ENCODE assay signal across 1 cellular context in the genomic region with DNA sequence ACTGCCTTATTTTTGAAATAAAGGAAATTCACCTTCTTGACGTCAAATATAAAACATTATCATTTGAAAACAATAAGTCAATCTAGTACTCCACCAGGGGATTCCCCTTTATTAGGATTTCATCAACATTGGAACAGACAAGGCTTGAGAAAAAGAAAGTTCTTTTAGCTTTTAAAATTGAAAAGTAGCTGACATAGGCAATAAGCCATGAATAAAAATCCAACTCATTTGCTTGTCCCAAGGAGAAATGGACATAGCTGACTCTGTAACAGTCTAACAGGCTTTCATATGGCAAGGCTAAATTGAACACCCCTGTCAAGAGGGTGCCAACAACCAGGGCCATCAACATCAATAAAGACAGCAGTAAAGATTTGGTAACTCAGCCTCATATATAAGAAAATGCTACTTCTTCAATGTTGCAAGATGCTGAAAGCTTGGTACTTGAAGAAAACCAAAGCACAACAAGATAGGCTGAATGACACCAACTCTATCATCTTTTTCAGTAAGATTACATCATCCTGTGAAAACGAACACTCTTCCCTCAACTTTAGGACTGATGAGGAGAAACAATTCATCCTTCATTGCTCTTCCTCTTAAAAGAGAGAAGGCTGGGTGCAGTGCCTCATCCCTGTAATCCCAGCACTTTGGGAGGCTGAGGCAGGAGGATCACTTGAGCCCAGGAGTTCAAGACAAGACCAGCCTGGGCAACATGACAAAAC.
TF ChIP-seq lines count a peak whose summit lies in the region.

No MANE protein-coding gene starts in this region.

TF ChIP-seq in K562, 482 proteins besides CTCF, POLR2A, EP300 and RAD21 (continued from another document and continues in another):
- TF ChIP-seq MEIS2 (IDR thresholded peaks at IDR 0.05; ENCODE audit: partially characterized antibody): peak; percentile 37
- TF ChIP-seq CCNT2 (IDR thresholded peaks at IDR 0.05; ENCODE audit: borderline replicate concordance, extremely low read depth, insufficient read length, low read depth, low read length): no peak
- TF ChIP-seq, protein P1, sequence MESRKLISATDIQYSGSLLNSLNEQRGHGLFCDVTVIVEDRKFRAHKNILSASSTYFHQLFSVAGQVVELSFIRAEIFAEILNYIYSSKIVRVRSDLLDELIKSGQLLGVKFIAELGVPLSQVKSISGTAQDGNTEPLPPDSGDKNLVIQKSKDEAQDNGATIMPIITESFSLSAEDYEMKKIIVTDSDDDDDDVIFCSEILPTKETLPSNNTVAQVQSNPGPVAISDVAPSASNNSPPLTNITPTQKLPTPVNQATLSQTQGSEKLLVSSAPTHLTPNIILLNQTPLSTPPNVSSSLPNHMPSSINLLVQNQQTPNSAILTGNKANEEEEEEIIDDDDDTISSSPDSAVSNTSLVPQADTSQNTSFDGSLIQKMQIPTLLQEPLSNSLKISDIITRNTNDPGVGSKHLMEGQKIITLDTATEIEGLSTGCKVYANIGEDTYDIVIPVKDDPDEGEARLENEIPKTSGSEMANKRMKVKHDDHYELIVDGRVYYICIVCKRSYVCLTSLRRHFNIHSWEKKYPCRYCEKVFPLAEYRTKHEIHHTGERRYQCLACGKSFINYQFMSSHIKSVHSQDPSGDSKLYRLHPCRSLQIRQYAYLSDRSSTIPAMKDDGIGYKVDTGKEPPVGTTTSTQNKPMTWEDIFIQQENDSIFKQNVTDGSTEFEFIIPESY (CRISPR knock-in tag; IDR thresholded peaks at IDR 0.05): no peak
- no peak for TF ChIP-seq CREM (IDR thresholded peaks at IDR 0.05; ENCODE audit: low read depth)
- no peak for TF ChIP-seq HNRNPUL1 (IDR thresholded peaks at IDR 0.05; ENCODE audit: low read length)
- TF ChIP-seq ZNF23 (CRISPR knock-in tag; IDR thresholded peaks at IDR 0.05): no peak
- no peak for TF ChIP-seq SRSF3 (IDR thresholded peaks at IDR 0.05; ENCODE audit: insufficient read depth, low read length)
- no peak for TF ChIP-seq ZZZ3 (IDR thresholded peaks at IDR 0.05)
- no peak for TF ChIP-seq ZNF551 (CRISPR knock-in tag; IDR thresholded peaks at IDR 0.05)
- no peak for TF ChIP-seq SMAD2 (IDR thresholded peaks at IDR 0.05; ENCODE audit: low read depth, low read length)
- no peak for TF ChIP-seq TRIM28 (IDR thresholded peaks at IDR 0.05)
- no peak for TF ChIP-seq ZNF57 (CRISPR knock-in tag; IDR thresholded peaks at IDR 0.05)
- TF ChIP-seq, protein P2, sequence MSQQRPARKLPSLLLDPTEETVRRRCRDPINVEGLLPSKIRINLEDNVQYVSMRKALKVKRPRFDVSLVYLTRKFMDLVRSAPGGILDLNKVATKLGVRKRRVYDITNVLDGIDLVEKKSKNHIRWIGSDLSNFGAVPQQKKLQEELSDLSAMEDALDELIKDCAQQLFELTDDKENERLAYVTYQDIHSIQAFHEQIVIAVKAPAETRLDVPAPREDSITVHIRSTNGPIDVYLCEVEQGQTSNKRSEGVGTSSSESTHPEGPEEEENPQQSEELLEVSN (IDR thresholded peaks at IDR 0.05; ENCODE audit: borderline replicate concordance in 1 of 2, extremely low read depth in 1 of 2, insufficient read depth in 1 of 2, insufficient read length in 1 of 2, low read depth in 1 of 2, low read length in 1 of 2, poor library complexity in 1 of 2, severe bottlenecking in 1 of 2): no peak
- TF ChIP-seq HLTF (IDR thresholded peaks at IDR 0.05): no peak
- no peak for TF ChIP-seq ZNF134 (CRISPR knock-in tag; conservative IDR thresholded peaks at IDR 0.05)
- TF ChIP-seq POLR3G (IDR thresholded peaks at IDR 0.05; ENCODE audit: extremely low read depth, insufficient read length, insufficient replicate concordance): no peak
- TF ChIP-seq TBL1XR1 (IDR thresholded peaks at IDR 0.05; ENCODE audit: low read length in 2 of 2): no peak
- TF ChIP-seq TAF7 (tag; IDR thresholded peaks at IDR 0.05): no peak
- TF ChIP-seq HEY1 (CRISPR knock-in tag; IDR thresholded peaks at IDR 0.05; ENCODE audit: borderline replicate concordance): no peak
- TF ChIP-seq PHB (CRISPR knock-in tag; IDR thresholded peaks at IDR 0.05): no peak
- TF ChIP-seq SRSF7 (optimal IDR thresholded peaks at IDR 0.05; ENCODE audit: low read depth, low read length): no peak
- no peak for TF ChIP-seq XRCC4 (IDR thresholded peaks at IDR 0.05; ENCODE audit: extremely low read depth, insufficient read depth, insufficient read length)
- TF ChIP-seq, protein P3, sequence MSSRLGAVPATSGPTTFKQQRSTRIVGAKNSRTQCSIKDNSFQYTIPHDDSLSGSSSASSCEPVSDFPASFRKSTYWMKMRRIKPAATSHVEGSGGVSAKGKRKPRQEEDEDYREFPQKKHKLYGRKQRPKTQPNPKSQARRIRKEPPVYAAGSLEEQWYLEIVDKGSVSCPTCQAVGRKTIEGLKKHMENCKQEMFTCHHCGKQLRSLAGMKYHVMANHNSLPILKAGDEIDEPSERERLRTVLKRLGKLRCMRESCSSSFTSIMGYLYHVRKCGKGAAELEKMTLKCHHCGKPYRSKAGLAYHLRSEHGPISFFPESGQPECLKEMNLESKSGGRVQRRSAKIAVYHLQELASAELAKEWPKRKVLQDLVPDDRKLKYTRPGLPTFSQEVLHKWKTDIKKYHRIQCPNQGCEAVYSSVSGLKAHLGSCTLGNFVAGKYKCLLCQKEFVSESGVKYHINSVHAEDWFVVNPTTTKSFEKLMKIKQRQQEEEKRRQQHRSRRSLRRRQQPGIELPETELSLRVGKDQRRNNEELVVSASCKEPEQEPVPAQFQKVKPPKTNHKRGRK (tag; IDR thresholded peaks at IDR 0.05): no peak
- TF ChIP-seq, protein P4, sequence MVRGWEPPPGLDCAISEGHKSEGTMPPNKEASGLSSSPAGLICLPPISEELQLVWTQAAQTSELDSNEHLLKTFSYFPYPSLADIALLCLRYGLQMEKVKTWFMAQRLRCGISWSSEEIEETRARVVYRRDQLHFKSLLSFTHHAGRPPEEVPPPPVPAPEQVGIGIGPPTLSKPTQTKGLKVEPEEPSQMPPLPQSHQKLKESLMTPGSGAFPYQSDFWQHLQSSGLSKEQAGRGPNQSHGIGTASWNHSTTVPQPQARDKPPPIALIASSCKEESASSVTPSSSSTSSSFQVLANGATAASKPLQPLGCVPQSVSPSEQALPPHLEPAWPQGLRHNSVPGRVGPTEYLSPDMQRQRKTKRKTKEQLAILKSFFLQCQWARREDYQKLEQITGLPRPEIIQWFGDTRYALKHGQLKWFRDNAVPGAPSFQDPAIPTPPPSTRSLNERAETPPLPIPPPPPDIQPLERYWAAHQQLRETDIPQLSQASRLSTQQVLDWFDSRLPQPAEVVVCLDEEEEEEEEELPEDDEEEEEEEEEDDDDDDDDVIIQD (CRISPR knock-in tag; IDR thresholded peaks at IDR 0.05): no peak
- no peak for TF ChIP-seq HDGF (IDR thresholded peaks at IDR 0.05)
- TF ChIP-seq, protein P5, sequence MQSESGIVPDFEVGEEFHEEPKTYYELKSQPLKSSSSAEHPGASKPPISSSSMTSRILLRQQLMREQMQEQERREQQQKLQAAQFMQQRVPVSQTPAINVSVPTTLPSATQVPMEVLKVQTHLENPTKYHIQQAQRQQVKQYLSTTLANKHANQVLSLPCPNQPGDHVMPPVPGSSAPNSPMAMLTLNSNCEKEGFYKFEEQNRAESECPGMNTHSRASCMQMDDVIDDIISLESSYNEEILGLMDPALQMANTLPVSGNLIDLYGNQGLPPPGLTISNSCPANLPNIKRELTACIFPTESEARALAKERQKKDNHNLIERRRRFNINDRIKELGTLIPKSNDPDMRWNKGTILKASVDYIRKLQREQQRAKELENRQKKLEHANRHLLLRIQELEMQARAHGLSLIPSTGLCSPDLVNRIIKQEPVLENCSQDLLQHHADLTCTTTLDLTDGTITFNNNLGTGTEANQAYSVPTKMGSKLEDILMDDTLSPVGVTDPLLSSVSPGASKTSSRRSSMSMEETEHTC (IDR thresholded peaks at IDR 0.05): no peak
- TF ChIP-seq CREB1 (IDR thresholded peaks at IDR 0.05): no peak
- TF ChIP-seq CREB1 (CRISPR knock-in tag; IDR thresholded peaks at IDR 0.05): no peak
- peak; percentile 71 for TF ChIP-seq ATF7 (IDR thresholded peaks at IDR 0.05)
- TF ChIP-seq ZNF589 (CRISPR knock-in tag; IDR thresholded peaks at IDR 0.05; ENCODE audit: low read depth): peak; percentile 53; the same call in 1 of the 2 replicates
- TF ChIP-seq MYBL2 (IDR thresholded peaks at IDR 0.05; ENCODE audit: low read depth): no peak
- TF ChIP-seq MYBL2 (CRISPR knock-in tag; IDR thresholded peaks at IDR 0.05; ENCODE audit: borderline replicate concordance): no peak
- TF ChIP-seq OTX1 (CRISPR knock-in tag; IDR thresholded peaks at IDR 0.05): no peak
- TF ChIP-seq, protein P6, sequence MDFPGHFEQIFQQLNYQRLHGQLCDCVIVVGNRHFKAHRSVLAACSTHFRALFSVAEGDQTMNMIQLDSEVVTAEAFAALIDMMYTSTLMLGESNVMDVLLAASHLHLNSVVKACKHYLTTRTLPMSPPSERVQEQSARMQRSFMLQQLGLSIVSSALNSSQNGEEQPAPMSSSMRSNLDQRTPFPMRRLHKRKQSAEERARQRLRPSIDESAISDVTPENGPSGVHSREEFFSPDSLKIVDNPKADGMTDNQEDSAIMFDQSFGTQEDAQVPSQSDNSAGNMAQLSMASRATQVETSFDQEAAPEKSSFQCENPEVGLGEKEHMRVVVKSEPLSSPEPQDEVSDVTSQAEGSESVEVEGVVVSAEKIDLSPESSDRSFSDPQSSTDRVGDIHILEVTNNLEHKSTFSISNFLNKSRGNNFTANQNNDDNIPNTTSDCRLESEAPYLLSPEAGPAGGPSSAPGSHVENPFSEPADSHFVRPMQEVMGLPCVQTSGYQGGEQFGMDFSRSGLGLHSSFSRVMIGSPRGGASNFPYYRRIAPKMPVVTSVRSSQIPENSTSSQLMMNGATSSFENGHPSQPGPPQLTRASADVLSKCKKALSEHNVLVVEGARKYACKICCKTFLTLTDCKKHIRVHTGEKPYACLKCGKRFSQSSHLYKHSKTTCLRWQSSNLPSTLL (IDR thresholded peaks at IDR 0.05): no peak
- TF ChIP-seq, protein P7, sequence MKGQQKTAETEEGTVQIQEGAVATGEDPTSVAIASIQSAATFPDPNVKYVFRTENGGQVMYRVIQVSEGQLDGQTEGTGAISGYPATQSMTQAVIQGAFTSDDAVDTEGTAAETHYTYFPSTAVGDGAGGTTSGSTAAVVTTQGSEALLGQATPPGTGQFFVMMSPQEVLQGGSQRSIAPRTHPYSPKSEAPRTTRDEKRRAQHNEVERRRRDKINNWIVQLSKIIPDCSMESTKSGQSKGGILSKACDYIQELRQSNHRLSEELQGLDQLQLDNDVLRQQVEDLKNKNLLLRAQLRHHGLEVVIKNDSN (CRISPR knock-in tag; IDR thresholded peaks at IDR 0.05): no peak
- no peak for TF ChIP-seq ZNF717 (CRISPR knock-in tag; IDR thresholded peaks at IDR 0.05)
- TF ChIP-seq, protein P8, sequence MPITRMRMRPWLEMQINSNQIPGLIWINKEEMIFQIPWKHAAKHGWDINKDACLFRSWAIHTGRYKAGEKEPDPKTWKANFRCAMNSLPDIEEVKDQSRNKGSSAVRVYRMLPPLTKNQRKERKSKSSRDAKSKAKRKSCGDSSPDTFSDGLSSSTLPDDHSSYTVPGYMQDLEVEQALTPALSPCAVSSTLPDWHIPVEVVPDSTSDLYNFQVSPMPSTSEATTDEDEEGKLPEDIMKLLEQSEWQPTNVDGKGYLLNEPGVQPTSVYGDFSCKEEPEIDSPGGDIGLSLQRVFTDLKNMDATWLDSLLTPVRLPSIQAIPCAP (CRISPR knock-in tag; IDR thresholded peaks at IDR 0.05; ENCODE audit: borderline replicate concordance): no peak
- TF ChIP-seq, protein P9, sequence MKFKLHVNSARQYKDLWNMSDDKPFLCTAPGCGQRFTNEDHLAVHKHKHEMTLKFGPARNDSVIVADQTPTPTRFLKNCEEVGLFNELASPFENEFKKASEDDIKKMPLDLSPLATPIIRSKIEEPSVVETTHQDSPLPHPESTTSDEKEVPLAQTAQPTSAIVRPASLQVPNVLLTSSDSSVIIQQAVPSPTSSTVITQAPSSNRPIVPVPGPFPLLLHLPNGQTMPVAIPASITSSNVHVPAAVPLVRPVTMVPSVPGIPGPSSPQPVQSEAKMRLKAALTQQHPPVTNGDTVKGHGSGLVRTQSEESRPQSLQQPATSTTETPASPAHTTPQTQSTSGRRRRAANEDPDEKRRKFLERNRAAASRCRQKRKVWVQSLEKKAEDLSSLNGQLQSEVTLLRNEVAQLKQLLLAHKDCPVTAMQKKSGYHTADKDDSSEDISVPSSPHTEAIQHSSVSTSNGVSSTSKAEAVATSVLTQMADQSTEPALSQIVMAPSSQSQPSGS (CRISPR knock-in tag; IDR thresholded peaks at IDR 0.05): no peak
- 0 out of 2 replicates have a peak, but pooled peaks have one; percentile 2 for TF ChIP-seq ZNF316 (IDR thresholded peaks at IDR 0.05)
- TF ChIP-seq, protein P10, sequence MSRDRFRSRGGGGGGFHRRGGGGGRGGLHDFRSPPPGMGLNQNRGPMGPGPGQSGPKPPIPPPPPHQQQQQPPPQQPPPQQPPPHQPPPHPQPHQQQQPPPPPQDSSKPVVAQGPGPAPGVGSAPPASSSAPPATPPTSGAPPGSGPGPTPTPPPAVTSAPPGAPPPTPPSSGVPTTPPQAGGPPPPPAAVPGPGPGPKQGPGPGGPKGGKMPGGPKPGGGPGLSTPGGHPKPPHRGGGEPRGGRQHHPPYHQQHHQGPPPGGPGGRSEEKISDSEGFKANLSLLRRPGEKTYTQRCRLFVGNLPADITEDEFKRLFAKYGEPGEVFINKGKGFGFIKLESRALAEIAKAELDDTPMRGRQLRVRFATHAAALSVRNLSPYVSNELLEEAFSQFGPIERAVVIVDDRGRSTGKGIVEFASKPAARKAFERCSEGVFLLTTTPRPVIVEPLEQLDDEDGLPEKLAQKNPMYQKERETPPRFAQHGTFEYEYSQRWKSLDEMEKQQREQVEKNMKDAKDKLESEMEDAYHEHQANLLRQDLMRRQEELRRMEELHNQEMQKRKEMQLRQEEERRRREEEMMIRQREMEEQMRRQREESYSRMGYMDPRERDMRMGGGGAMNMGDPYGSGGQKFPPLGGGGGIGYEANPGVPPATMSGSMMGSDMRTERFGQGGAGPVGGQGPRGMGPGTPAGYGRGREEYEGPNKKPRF (IDR thresholded peaks at IDR 0.05; ENCODE audit: low read depth, low read length): no peak
- TF ChIP-seq CTBP1 (IDR thresholded peaks at IDR 0.05; ENCODE audit: borderline replicate concordance): peak; percentile 84
- no peak for TF ChIP-seq KLF1 (tag; IDR thresholded peaks at IDR 0.05)
- no peak for TF ChIP-seq GABPB1 (CRISPR knock-in tag; IDR thresholded peaks at IDR 0.05)
